In genomic region chr10:48266528-48266927, GRCh38 we compare ENCODE assay signal across 23 cellular contexts. TPM values are rescaled to one million over a fixed set of nuclear protein-coding genes. Genes with fewer than 3 reads are reported as not detected.
DNase-seq lines count a peak whose midpoint lies in the region; ATAC-seq and TF ChIP-seq lines count a peak whose summit lies in the region.
"Had no signal": no experiment of that assay in that cellular context is flagged by ENCODE, and none has a peak within 500 bp of the region (broad histone marks: within the 10 kb centered on the region; RNA-seq: fewer than 3 reads in every experiment).

No MANE protein-coding gene starts in this region.

- no peaks in the 10 kb centered on the region for H3K4me1 ChIP-seq in Caco-2
- H3K4me1 ChIP-seq: heart right ventricle had no signal

- no TSS peak for BruUV-seq in Caco-2 (replicated peaks; lab: Mats Ljungman, UMichigan)

- H3K27ac Mint-ChIP-seq in activated CD4-positive, alpha-beta T cell treated with anti-CD3 and anti-CD28 coated beads for 36 hours, result no peak overlapping the region
- no peak overlapping the region for H3K27ac Mint-ChIP-seq in Caco-2 (ENCODE audit: unreplicated experiment)
- no peak overlapping the region for H3K27ac Mint-ChIP-seq in activated T-helper 17 cell treated with anti-CD3 and anti-CD28 coated beads, Interleukin-2, amount 50 U/mL, for 72 hours
- H3K27ac Mint-ChIP-seq in HFFc6, result no peak overlapping the region
- H3K27ac Mint-ChIP-seq: activated naive CD8-positive, alpha-beta T cell treated with anti-CD3 and anti-CD28 coated beads, Interleukin-2, amount 10 ng/mL, durations not matched to agents 7 days and 5 days; immature natural killer cell; stimulated activated naive CD8-positive, alpha-beta T cell treated with anti-CD3 and anti-CD28 coated beads, Interleukin-15, Interleukin-2, amounts not matched to agents 100 ng/mL and 50 ng/mL, for 24 hours had no signal

- H3K36me3 Mint-ChIP-seq in activated CD4-positive, alpha-beta T cell treated with anti-CD3 and anti-CD28 coated beads for 36 hours (ENCODE audit: low read depth), result no peaks in the 10 kb centered on the region
- H3K36me3 Mint-ChIP-seq in Caco-2 (ENCODE audit: insufficient read depth, unreplicated experiment) (no peaks in the 10 kb centered on the region), HFFc6 (ENCODE audit: low read depth) (no peaks in the 10 kb centered on the region)
- no peaks in the 10 kb centered on the region for H3K36me3 Mint-ChIP-seq in activated T-helper 17 cell treated with anti-CD3 and anti-CD28 coated beads, Interleukin-2, amount 50 U/mL, for 72 hours (ENCODE audit: low read depth)
- H3K36me3 Mint-ChIP-seq: activated naive CD8-positive, alpha-beta T cell treated with anti-CD3 and anti-CD28 coated beads, Interleukin-2, amount 10 ng/mL, durations not matched to agents 7 days and 5 days; immature natural killer cell had no signal

- ATAC-seq in activated CD4-positive, alpha-beta T cell treated with anti-CD3 and anti-CD28 coated beads for 36 hours, result peak; percentile 80
- ATAC-seq in GM19463 (IDR thresholded peaks at IDR 0.05; ENCODE audit: unreplicated experiment), result peak; percentile 68
- ATAC-seq in activated T-helper 17 cell treated with anti-CD3 and anti-CD28 coated beads, Interleukin-2, amount 50 U/mL, for 72 hours (replicated peaks), result peak; percentile 89
- ATAC-seq: heart right ventricle had no signal

- no peak overlapping the region for H3K4me3 Mint-ChIP-seq in activated CD4-positive, alpha-beta T cell treated with anti-CD3 and anti-CD28 coated beads for 36 hours
- H3K4me3 Mint-ChIP-seq in Caco-2 (ENCODE audit: unreplicated experiment) (no peak overlapping the region), HFFc6 (no peak overlapping the region)
- H3K4me3 Mint-ChIP-seq in activated T-helper 17 cell treated with anti-CD3 and anti-CD28 coated beads, Interleukin-2, amount 50 U/mL, for 72 hours, result no peak overlapping the region
- H3K4me3 Mint-ChIP-seq: activated naive CD8-positive, alpha-beta T cell treated with anti-CD3 and anti-CD28 coated beads, Interleukin-2, amount 10 ng/mL, durations not matched to agents 7 days and 5 days; immature natural killer cell; stimulated activated naive CD8-positive, alpha-beta T cell treated with anti-CD3 and anti-CD28 coated beads, Interleukin-15, Interleukin-2, amounts not matched to agents 100 ng/mL and 50 ng/mL, for 24 hours had no signal

- H3K36me3 ChIP-seq in Caco-2 (ENCODE audit: control insufficient read depth, insufficient read depth, low read length), result no peaks in the 10 kb centered on the region
- H3K36me3 ChIP-seq: brain microvascular endothelial cell, heart right ventricle had no signal

- DNase-seq in activated CD4-positive, alpha-beta T cell treated with anti-CD3 and anti-CD28 coated beads for 36 hours, result peak; percentile 33
- DNase-seq in activated CD4-positive, alpha-beta T cell treated with anti-CD3 and anti-CD28 coated beads for 4 hours, result no peak
- no peak for DNase-seq in Caco-2
- no peak for DNase-seq in SKM-1 treated with dmso at 0.1 percent for 144 hours (lab: John Stamatoyannopoulos, UW; ENCODE audit: unreplicated experiment)
- DNase-seq in HFFc6, result no peak
- no peak for DNase-seq in CD1c-positive myeloid dendritic cell (ENCODE audit: extremely low spot score)
- DNase-seq: 8988T; activated naive CD8-positive, alpha-beta T cell treated with anti-CD3 and anti-CD28 coated beads, Interleukin-2, amount 10 ng/mL, durations not matched to agents 7 days and 5 days; activated T-cell treated with anti-CD3 and anti-CD28 coated beads, Interleukin-2, amount 50 U/mL, for 1 hour; brain microvascular endothelial cell; COR-L47; heart right ventricle; immature natural killer cell; Kasumi-1; NCI-H1105 treated with DMSO at 0.1 percent for 48 hours; retina; trophoblast cell had no signal

- intact Hi-C loops in activated CD4-positive, alpha-beta T cell treated with anti-CD3 and anti-CD28 coated beads for 36 hours (cut with DNase I, micrococcal nuclease), result no loop called here
- intact Hi-C loops in Caco-2 (cut with micrococcal nuclease; ENCODE audit: unreplicated experiment), result no loop called here

- peaks cover 2% of the 10 kb centered on the region for H3K4me1 Mint-ChIP-seq in activated CD4-positive, alpha-beta T cell treated with anti-CD3 and anti-CD28 coated beads for 36 hours
- no peaks in the 10 kb centered on the region for H3K4me1 Mint-ChIP-seq in Caco-2 (ENCODE audit: low read depth, unreplicated experiment)
- no peaks in the 10 kb centered on the region for H3K4me1 Mint-ChIP-seq in activated T-helper 17 cell treated with anti-CD3 and anti-CD28 coated beads, Interleukin-2, amount 50 U/mL, for 72 hours
- H3K4me1 Mint-ChIP-seq in HFFc6 (ENCODE audit: low read depth), result no peaks in the 10 kb centered on the region
- H3K4me1 Mint-ChIP-seq: activated naive CD8-positive, alpha-beta T cell treated with anti-CD3 and anti-CD28 coated beads, Interleukin-2, amount 10 ng/mL, durations not matched to agents 7 days and 5 days; immature natural killer cell had no signal

- H3K27me3 Mint-ChIP-seq in activated CD4-positive, alpha-beta T cell treated with anti-CD3 and anti-CD28 coated beads for 36 hours, result peaks cover 9% of the 10 kb centered on the region
- H3K27me3 Mint-ChIP-seq in Caco-2 (ENCODE audit: insufficient read depth, unreplicated experiment) (peaks cover 23% of the 10 kb centered on the region), HFFc6 (ENCODE audit: insufficient read depth) (peaks cover 24% of the 10 kb centered on the region)
- peaks cover 10% of the 10 kb centered on the region for H3K27me3 Mint-ChIP-seq in activated T-helper 17 cell treated with anti-CD3 and anti-CD28 coated beads, Interleukin-2, amount 50 U/mL, for 72 hours

- POLR2A ChIA-PET in activated CD4-positive, alpha-beta T cell treated with anti-CD3 and anti-CD28 coated beads for 36 hours (lab: Charles Lee), result no interaction called here
- POLR2A ChIA-PET in Caco-2 (lab: Charles Lee), result no interaction called here

- no peak overlapping the region for H3K4me3 ChIP-seq in Caco-2 (ENCODE audit: low read depth, low read length)
- H3K4me3 ChIP-seq: heart right ventricle, SK-N-MC had no signal

- H3K9me3 ChIP-seq in Caco-2, result no peaks in the 10 kb centered on the region

- TF ChIP-seq CTCF in Caco-2 (IDR thresholded peaks at IDR 0.05; ENCODE audit: insufficient read depth in 1 of 2, low read depth in 1 of 2, low read length in 1 of 2, severe bottlenecking in 1 of 2, unreplicated experiment in 1 of 2) (peak; percentile 8 to 29), HFFc6 (IDR thresholded peaks at IDR 0.05) (no peak)

- no peaks in the 10 kb centered on the region for H3K9me3 Mint-ChIP-seq in activated CD4-positive, alpha-beta T cell treated with anti-CD3 and anti-CD28 coated beads for 36 hours (ENCODE audit: low read depth)
- H3K9me3 Mint-ChIP-seq in Caco-2 (ENCODE audit: unreplicated experiment), result no peaks in the 10 kb centered on the region
- H3K9me3 Mint-ChIP-seq in activated T-helper 17 cell treated with anti-CD3 and anti-CD28 coated beads, Interleukin-2, amount 50 U/mL, for 72 hours, result no peaks in the 10 kb centered on the region
- no peaks in the 10 kb centered on the region for H3K9me3 Mint-ChIP-seq in HFFc6
- H3K9me3 Mint-ChIP-seq: activated naive CD8-positive, alpha-beta T cell treated with anti-CD3 and anti-CD28 coated beads, Interleukin-2, amount 10 ng/mL, durations not matched to agents 7 days and 5 days; stimulated activated naive CD8-positive, alpha-beta T cell treated with anti-CD3 and anti-CD28 coated beads, Interleukin-15, Interleukin-2, amounts not matched to agents 100 ng/mL and 50 ng/mL, for 24 hours had no signal

- CTCF ChIA-PET in activated CD4-positive, alpha-beta T cell treated with anti-CD3 and anti-CD28 coated beads for 36 hours (lab: Charles Lee), result no interaction called here
- CTCF ChIA-PET in Caco-2 (lab: Charles Lee), result no interaction called here

- no peaks in the 10 kb centered on the region for H3K27me3 ChIP-seq in Caco-2 (replicated peaks; ENCODE audit: control insufficient read depth, insufficient read depth, low read length)
- H3K27me3 ChIP-seq: brain microvascular endothelial cell, heart right ventricle had no signal

RNA-seq across cellular contexts. Expression of gene FRMPD2, which starts 8.0 kb away (rescaled TPM):
- not detected for total RNA-seq in activated CD4-positive, alpha-beta T cell treated with anti-CD3 and anti-CD28 coated beads for 36 hours
- total RNA-seq in Caco-2 (2022), result 0.12 TPM in 1 of 2 replicates, not detected in the other
- under 1 TPM in 1 of 2 donors, not detected in 1; 0.56 TPM for total RNA-seq in activated T-helper 17 cell treated with anti-CD3 and anti-CD28 coated beads, Interleukin-2, amount 50 U/mL, for 72 hours
- not detected for total RNA-seq in HFFc6 (2021; fragmentation: NEBNext Ultra II Directional; extraction: Animal tissue kit (Norgen Biotek cat#: 25700))
- total RNA-seq: activated naive CD8-positive, alpha-beta T cell treated with anti-CD3 and anti-CD28 coated beads, Interleukin-2, amount 10 ng/mL, durations not matched to agents 7 days and 5 days; NCI-H460; RPMI7951 had no signal

RNA-seq across cellular contexts. Expression of gene MAPK8, which starts 39.9 kb away (rescaled TPM):
- total RNA-seq in activated CD4-positive, alpha-beta T cell treated with anti-CD3 and anti-CD28 coated beads for 36 hours, result 10 to 100 TPM; 35.7 to 40.0 TPM
- 76.1 and 83.3 TPM in 2 replicates for total RNA-seq in Caco-2 (2022)
- total RNA-seq in activated T-helper 17 cell treated with anti-CD3 and anti-CD28 coated beads, Interleukin-2, amount 50 U/mL, for 72 hours, result 10 to 100 TPM; 36.4 to 41.7 TPM
- 10 to 100 TPM; 56.3 to 96.6 (median 74.8) TPM for total RNA-seq in HFFc6 (2021; fragmentation: NEBNext Ultra II Directional; extraction: Animal tissue kit (Norgen Biotek cat#: 25700))
